ENCODE assay signal across 23 cellular contexts in genomic region chr12:64819816-64820402, GRCh38. TPM values are rescaled to one million over a fixed set of nuclear protein-coding genes. Genes with fewer than 3 reads are reported as not detected.
A peak's percentile ranks its signal among the peaks of the same experiment; 100 is the strongest.
DNase-seq lines count a peak whose midpoint lies in the region; ATAC-seq, FAIRE-seq and TF ChIP-seq lines count a peak whose summit lies in the region.
"Had no signal": no experiment of that assay in that cellular context is flagged by ENCODE, and none has a peak within 500 bp of the region (broad histone marks: within the 10 kb centered on the region; RNA-seq: fewer than 3 reads in every experiment).

No MANE protein-coding gene starts in this region.

- peak overlapping the region; percentile 73 for H3K4me2 ChIP-seq in BLaER1
- no peak overlapping the region for H3K4me2 ChIP-seq in GM12878 (ENCODE audit: control insufficient read depth, insufficient read depth)
- H3K4me2 ChIP-seq: KMS-11, PC-9 had no signal

- SMC1A ChIA-PET in GM12878 (lab: Charles Lee; ENCODE audit: uncharacterized antibody, unreplicated experiment), result interaction anchor here (1.3 to 1.8 kb wide), 3 partner anchors 11 to 85 kb away, joined by 3 to 5 read pairs (median 3); no protein-coding TSS in a partner anchor

- no peak for TF ChIP-seq EP300 in GM12878 (IDR thresholded peaks at IDR 0.05; ENCODE audit: borderline replicate concordance in 1 of 2, control insufficient read depth in 1 of 2, low read depth in 2 of 2, low read length in 2 of 2)

- H3K4me3 ChIP-seq in BLaER1, result no peak overlapping the region
- H3K4me3 ChIP-seq in GM12878, result no peak overlapping the region
- no peak overlapping the region for H3K4me3 ChIP-seq in kidney (ENCODE audit: low read length in 2 of 2)
- H3K4me3 ChIP-seq: PC-9, SJCRH30 had no signal

- H4K20me1 ChIP-seq in BLaER1, result no peaks in the 10 kb centered on the region
- H4K20me1 ChIP-seq in GM12878 (ENCODE audit: control insufficient read depth, insufficient read depth), result no peaks in the 10 kb centered on the region

- TF ChIP-seq RAD21 in GM12878 (IDR thresholded peaks at IDR 0.05; ENCODE audit: insufficient read depth, low read depth, low read length), result no peak

- 0 out of 2 replicates have a peak overlapping the region, but pooled peaks have one; percentile 28 for H3K27ac ChIP-seq in BLaER1
- peak overlapping the region; percentile 59 for H3K27ac ChIP-seq in C4-2B
- H3K27ac ChIP-seq in GM12878 (ENCODE audit: control insufficient read depth, insufficient read depth), result no peak overlapping the region
- H3K27ac ChIP-seq in kidney (ENCODE audit: low read depth in 2 of 2, low read length in 2 of 2), result no peak overlapping the region
- H3K27ac ChIP-seq: KMS-11, PC-9, SJCRH30 had no signal

- DNase-seq in NOMO-1 treated with DMSO at 0.1 percent for 48 hours (lab: John Stamatoyannopoulos, UW; ENCODE audit: unreplicated experiment), result peak; percentile 40
- DNase-seq in GM12878 (ENCODE audit: low read depth, low spot score), result no peak
- DNase-seq in RPMI8226, result no peak
- DNase-seq in kidney, result no peak
- DNase-seq: GDM1; GOT3; HCEC 1CT; IMR-90; NCI-H1105; NCI-H146; NCI-H2029; NCI-H2227 treated with DMSO at 0.1 percent for 48 hours; NCI-H510A treated with DMSO at 0.1 percent for 48 hours; NCI-H748 treated with DMSO at 0.1 percent for 48 hours; NK-92 treated with Interleukin-12 subunit alpha and Interleukin-12 subunit beta, amount 100 ng/mL, for 24 hours; PC-9; SJCRH30; T-helper 2 cell had no signal

- H3K9ac ChIP-seq in BLaER1 (no peak overlapping the region), GM12878 (ENCODE audit: control insufficient read depth, insufficient read depth, low read length) (no peak overlapping the region), kidney (ENCODE audit: low read length in 2 of 2) (no peak overlapping the region)
- H3K9ac ChIP-seq: KMS-11 had no signal

- no TSS peak for BruUV-seq in GM12878 (replicated peaks; lab: Mats Ljungman, UMichigan)

- POLR2A ChIA-PET in GM12878 (lab: Charles Lee), result interaction anchor here (0.6 to 1.9 kb wide), 2 partner anchors 11 to 67 kb away, joined by 5 to 6 read pairs; no protein-coding TSS in a partner anchor

- no peak overlapping the region for H2AFZ ChIP-seq in GM12878 (ENCODE audit: control insufficient read depth, low read depth, low read length)
- H2AFZ ChIP-seq: PC-9 had no signal

- H3K27me3 ChIP-seq in BLaER1 (no peaks in the 10 kb centered on the region), GM12878 (replicated peaks in 1 of 2; ENCODE audit: control insufficient read depth in 2 of 2, insufficient read depth in 2 of 2, low read length in 1 of 2) (peaks cover 0 to 2% of the 10 kb centered on the region in 2 experiments; a peak in 2 of 4 replicates)
- H3K27me3 ChIP-seq: SJCRH30 had no signal

- TF ChIP-seq POLR2A in GM12878 (IDR thresholded peaks at IDR 0.05; ENCODE audit: low read depth, low read length), result no peak

- H3K36me3 ChIP-seq in BLaER1, result 0 out of 2 replicates have a peak, but pooled peaks cover 4% of the 10 kb centered on the region
- no peaks in the 10 kb centered on the region for H3K36me3 ChIP-seq in GM12878 (ENCODE audit: control insufficient read depth in 2 of 2, insufficient read depth in 2 of 2, low read length in 1 of 2)
- H3K36me3 ChIP-seq in kidney (ENCODE audit: control insufficient read depth in 1 of 2, insufficient read depth in 2 of 2, low read length in 2 of 2), result no peaks in the 10 kb centered on the region
- H3K36me3 ChIP-seq: SJCRH30 had no signal

- no peak for TF ChIP-seq CTCF in C4-2B (conservative IDR thresholded peaks at IDR 0.05)
- TF ChIP-seq CTCF in GM12878 (IDR thresholded peaks at IDR 0.05 in 2 of 3, conservative IDR thresholded peaks at IDR 0.05 in 1 of 3; ENCODE audit: control insufficient read depth in 2 of 3, extremely low read depth in 1 of 3, insufficient read depth in 1 of 3, low read depth in 3 of 3, low read length in 3 of 3), result no peak
- TF ChIP-seq CTCF in kidney (IDR thresholded peaks at IDR 0.05; ENCODE audit: borderline replicate concordance, extremely low read depth, insufficient read depth), result no peak

- H3K79me2 ChIP-seq in GM12878 (ENCODE audit: control insufficient read depth, insufficient read depth, low read length), result peaks cover 7% of the 10 kb centered on the region

- 31% methylated on average over 5 of the region's 5 CpGs for WGBS in GM12878 (ENCODE audit: insufficient coverage, insufficient replicate concordance, low lambda C conversion rate, missing lambda C conversion rate)

- peaks cover 46% of the 10 kb centered on the region for H3K4me1 ChIP-seq in BLaER1
- H3K4me1 ChIP-seq in GM12878 (ENCODE audit: control insufficient read depth, insufficient read depth, low read length), result no peaks in the 10 kb centered on the region
- no peaks in the 10 kb centered on the region for H3K4me1 ChIP-seq in kidney (ENCODE audit: control insufficient read depth in 1 of 2, insufficient read depth in 1 of 2, low read depth in 1 of 2, low read length in 2 of 2)

- FAIRE-seq in GM12878 (lab: Jason Lieb, UNC) (no peak), kidney (lab: Jason Lieb, UNC) (no peak)
- FAIRE-seq: HTR-8/SVneo had no signal

- intact Hi-C loops in GM12878 (cut with micrococcal nuclease; ENCODE audit: unreplicated experiment), result no loop called here
- intact Hi-C loops in kidney (cut with DNase I), result no loop called here

- in situ Hi-C loops in GM12878 (cut with MboI), result no loop called here

- H3K9me3 ChIP-seq in BLaER1 (peaks cover 33% of the 10 kb centered on the region), GM12878 (replicated peaks; ENCODE audit: control insufficient read depth, insufficient read depth, low read length) (no peaks in the 10 kb centered on the region; the same call in 2 of the 3 replicates), kidney (ENCODE audit: control insufficient read depth in 1 of 2, low read length in 2 of 2) (peaks cover 0 to 5% of the 10 kb centered on the region in 2 donors)
- H3K9me3 ChIP-seq: SJCRH30 had no signal

- RAD21 ChIA-PET in GM12878 (lab: Charles Lee; ENCODE audit: unreplicated experiment), result interaction anchor here (1.4 kb wide), 2 partner anchors 18 to 63 kb away, joined by 4 to 5 read pairs; no protein-coding TSS in a partner anchor

- CTCF ChIA-PET in GM12878 (lab: Yijun Ruan, JAX), result interaction anchor here (0.7 to 2.5 kb wide), 6 partner anchors 11 to 71 kb away, joined by 4 to 12 read pairs (median 6); no protein-coding TSS in a partner anchor

- ATAC-seq in GM12878, result no peak
- no peak for ATAC-seq in HG03354 (IDR thresholded peaks at IDR 0.05; ENCODE audit: poor library complexity, severe bottlenecking, unreplicated experiment)

TF ChIP-seq in GM12878, 131 proteins besides CTCF, POLR2A, EP300 and RAD21 (continues in another document):
- peak; percentile 57 for TF ChIP-seq MEF2B (IDR thresholded peaks at IDR 0.05; ENCODE audit: partially characterized antibody, poor library complexity, severe bottlenecking)
- no peak for TF ChIP-seq BMI1 (IDR thresholded peaks at IDR 0.05; ENCODE audit: borderline replicate concordance)
- no peak for TF ChIP-seq ZNF24 (IDR thresholded peaks at IDR 0.05)
- no peak for TF ChIP-seq ZBTB33 (IDR thresholded peaks at IDR 0.05)

RNA-seq across cellular contexts. Expression of gene TBC1D30, which starts 4.5 kb away (rescaled TPM):
- total RNA-seq in GM12878 (2013; cell fraction: nucleolus; rRNA removed), result 78.4 and 88.8 TPM in 2 replicates
- total RNA-seq in GM12878 (2014; rRNA removed) (15.9 and 17.1 TPM in 2 replicates), GM12878 (2014; rRNA removed; fragmentation: Illumina TruSeq; extraction: Trizol) (9.1 and 10.2 TPM in 2 replicates), GM12878 (2021) (15.8 and 16.1 TPM in 2 replicates), kidney (8.7 TPM)
- polyA plus RNA-seq in GM12878 (2011; ENCODE audit: low read depth), result 5.5 TPM
- polyA plus RNA-seq in GM12878 (2011; rRNA removed) (3.3 and 3.9 TPM in 2 replicates), GM12878 (2014; fragmentation: Illumina TruSeq; extraction: Trizol) (11.9 and 13.0 TPM in 2 replicates), GM12878 (2014; fragmentation: Nextera tagmentation; extraction: Ambion mirVana) (1 to 10 TPM; 1.2 to 1.6 TPM), GM12878 (2014; rRNA removed) (10.2 and 12.3 TPM in 2 replicates), GM12878 (2016; fragmentation: Nextera tagmentation; extraction: Ambion mirVana) (10 to 100 TPM; 21.0 to 23.3 TPM), kidney (ENCODE audit: insufficient read depth, low read depth, low replicate concordance) (4.2 TPM)
- polyA plus RNA-seq in GM12878 (2011; cell fraction: cytosol; rRNA removed), result 2.1 TPM in 2 replicates
- polyA plus RNA-seq in GM12878 (2011; cell fraction: nucleus; rRNA removed), result 3.2 and 3.7 TPM in 2 replicates
- polyA plus RNA-seq in GM12878 (2012), result 9.5 and 16.9 TPM in 2 replicates
- polyA minus RNA-seq in GM12878 (2011; rRNA and poly(A)+ RNA removed), result 3.6 and 4.9 TPM in 2 replicates
- polyA minus RNA-seq in GM12878 (2011; cell fraction: cytosol; rRNA and poly(A)+ RNA removed), result 1.1 and 2.4 TPM in 2 replicates
- polyA minus RNA-seq in GM12878 (2011; cell fraction: nucleus; rRNA and poly(A)+ RNA removed), result 2.4 and 6.5 TPM in 2 replicates

Comparison
In these comparisons a context has a peak if more than half of its experiments do, and no peak if none do; other contexts are left out.
1. H3K27ac ChIP-seq: peak in BLaER1 (single experiment) and C4-2B (single experiment); none in GM12878 (single experiment) and kidney (0 of 2).